Comparison of ENCODE assay signal across 8 cellular contexts in genomic region chr15:41603941-41604660, GRCh38. TPM values are rescaled to one million over a fixed set of nuclear protein-coding genes. Genes with fewer than 3 reads are reported as not detected.
A peak's percentile ranks its signal among the peaks of the same experiment; 100 is the strongest.
DNase-seq lines count a peak whose midpoint lies in the region; ATAC-seq, FAIRE-seq and TF ChIP-seq lines count a peak whose summit lies in the region.

No MANE protein-coding gene starts in this region.

- peaks cover 6% of the 10 kb centered on the region; the same call in 1 of the 2 replicates for H3K4me1 ChIP-seq in HUES6 (ENCODE audit: control insufficient read depth, insufficient read depth, low read length)
- H3K4me1 ChIP-seq in neutrophil (ENCODE audit: control insufficient read depth in 1 of 2, insufficient read depth in 1 of 2, low read depth in 1 of 2, low read length in 1 of 2) = peaks cover 9 to 11% of the 10 kb centered on the region in 2 experiments
- peaks cover 4% of the 10 kb centered on the region for H3K4me1 ChIP-seq in testis

- TF ChIP-seq POLR2A in testis (IDR thresholded peaks at IDR 0.05) = no peak

- no peak for ATAC-seq in HG03045 (IDR thresholded peaks at IDR 0.05; ENCODE audit: unreplicated experiment)

- TF ChIP-seq CTCF in D721Med (IDR thresholded peaks at IDR 0.05; ENCODE audit: insufficient read depth, missing control alignments) (peak; percentile 66), RWPE1 (conservative IDR thresholded peaks at IDR 0.05; ENCODE audit: low read depth) (peak; percentile 85), fibroblast of villous mesenchyme (IDR thresholded peaks at IDR 0.05; ENCODE audit: insufficient read depth, low read depth, low read length) (peak; percentile 89), neutrophil (IDR thresholded peaks at IDR 0.05) (peak; percentile 33), testis (IDR thresholded peaks at IDR 0.05) (peak; percentile 53 to 72 (median 59))

- peak overlapping the region; percentile 28 for H3K4me3 ChIP-seq in HUES6 (ENCODE audit: low read depth, low read length)
- H3K4me3 ChIP-seq in fibroblast of villous mesenchyme (ENCODE audit: low read depth, low read length) = peak overlapping the region; percentile 40
- H3K4me3 ChIP-seq in neutrophil (ENCODE audit: low read depth in 1 of 2, low read length in 1 of 2) = peak overlapping the region in 1 of 2 experiments; percentile 17
- H3K4me3 ChIP-seq in testis = no peak overlapping the region

- H3K36me3 ChIP-seq in HUES6 (ENCODE audit: control insufficient read depth, insufficient read depth, low read length) = no peaks in the 10 kb centered on the region
- H3K36me3 ChIP-seq in neutrophil = no peaks in the 10 kb centered on the region
- H3K36me3 ChIP-seq in testis (ENCODE audit: low read depth, missing control alignments) = no peaks in the 10 kb centered on the region

- H3K27me3 ChIP-seq in HUES6 (ENCODE audit: control insufficient read depth, insufficient read depth, low read length) (no peaks in the 10 kb centered on the region), neutrophil (no peaks in the 10 kb centered on the region), testis (no peaks in the 10 kb centered on the region)

- H3K9me3 ChIP-seq in HUES6 (ENCODE audit: control insufficient read depth, insufficient read depth, low read depth, low read length) (peaks cover 3% of the 10 kb centered on the region; the same call in 1 of the 2 replicates), neutrophil (no peaks in the 10 kb centered on the region), testis (no peaks in the 10 kb centered on the region)

- DNase-seq in D721Med (ENCODE audit: insufficient read length, low spot score) (peak; percentile 47), RWPE1 (ENCODE audit: low spot score) (peak; percentile 67), fibroblast of villous mesenchyme (ENCODE audit: low read depth) (peak; percentile 75), testis (peak; percentile 79)
- DNase-seq in activated effector memory CD4-positive, alpha-beta T cell treated with Interleukin-2 at 50 U/mL for 16 hours = peak; percentile 18

- POLR2A ChIA-PET in RWPE1 (lab: Yijun Ruan, JAX; ENCODE audit: low non-redundant PET) = no interaction called here

- intact Hi-C loops in testis (cut with DNase I; ENCODE audit: low total_unique reads) = no loop called here

- CTCF ChIA-PET in RWPE1 (lab: Yijun Ruan, JAX) = interaction anchor here (0.6 to 1.9 kb wide), 10 partner anchors 10 to 222 kb away, joined by 3 to 10 read pairs (median 4); no protein-coding TSS in a partner anchor

- 17 to 27% methylated on average over 12 of the region's 12 CpGs for WGBS in testis, 2 donors

- no peak overlapping the region for H3K9ac ChIP-seq in HUES6 (ENCODE audit: low read length)

- no peak for FAIRE-seq in D721Med (lab: Jason Lieb, UNC)

- H3K27ac ChIP-seq in HUES6 (ENCODE audit: low read depth, low read length) (no peak overlapping the region), RWPE1 (no peak overlapping the region), neutrophil (no peak overlapping the region), testis (no peak overlapping the region)

RNA-seq across cellular contexts. Expression of gene TYRO3, which starts 45.1 kb away (rescaled TPM):
- 13.8 and 14.5 TPM in 2 replicates for total RNA-seq in fibroblast of villous mesenchyme
- 100 to 1,000 TPM; 107 to 156 TPM for total RNA-seq in testis
- polyA plus RNA-seq in testis (ENCODE audit: insufficient read depth, low read depth, low replicate concordance) = 99.0 TPM

RNA-seq across cellular contexts. Expression of gene MGA, which starts 56.1 kb away (rescaled TPM):
- total RNA-seq in fibroblast of villous mesenchyme (27.7 and 41.5 TPM in 2 replicates), testis (10 to 100 TPM; 78.1 to 90.2 TPM)
- polyA plus RNA-seq in testis (ENCODE audit: insufficient read depth, low read depth, low replicate concordance) = 20.3 TPM

Comparison
In these comparisons a context has a peak if more than half of its experiments do, and no peak if none do; other contexts are left out.
1. DNase-seq: peak in every context shown above with its lines; median percentile 79 in testis; 75 in fibroblast of villous mesenchyme; 67 in RWPE1; 47 in D721Med; 18 in activated effector memory CD4-positive, alpha-beta T cell treated with Interleukin-2 at 50 U/mL for 16 hours.
2. CTCF ChIP-seq: peak in every context shown above with its lines; median percentile 89 in fibroblast of villous mesenchyme; 85 in RWPE1; 66 in D721Med; 59 in testis; 33 in neutrophil.
3. H3K4me3 ChIP-seq: peak in HUES6 (single experiment) and fibroblast of villous mesenchyme (single experiment); none in testis (0 of 2).